Comparison of ENCODE assay signal across 21 cellular contexts in the genomic region with DNA sequence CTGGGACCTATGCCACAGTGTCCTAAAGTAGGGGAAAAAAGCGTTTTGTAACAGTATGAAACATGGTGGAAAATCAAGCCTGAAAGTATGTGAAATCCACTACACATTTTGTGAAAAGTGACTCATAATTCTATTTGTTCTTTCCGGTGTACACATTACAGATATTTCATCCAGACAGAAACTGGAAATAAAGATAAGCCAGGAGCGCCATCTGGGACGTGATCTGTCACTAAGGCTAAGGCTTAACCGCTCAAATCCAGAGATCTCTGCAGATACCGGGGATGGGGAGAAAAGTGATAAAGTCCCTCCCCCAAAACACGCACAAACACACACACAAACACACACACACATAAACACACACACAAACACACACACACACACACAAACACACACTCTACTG.
"Had no signal": no experiment of that assay in that cellular context is flagged by ENCODE, and none has a peak within 500 bp of the region (broad histone marks: within the 10 kb centered on the region; RNA-seq: fewer than 3 reads in every experiment).

No MANE protein-coding gene starts in this region.

- H3K4me1 ChIP-seq: left ventricle myocardium inferior, suprapubic skin, transverse colon, uterus had no signal

- H3K27ac ChIP-seq: dorsolateral prefrontal cortex, epithelial cell of prostate, left ventricle myocardium inferior, suprapubic skin, transverse colon, uterus had no signal

- H3K9me3 Mint-ChIP-seq: activated naive CD8-positive, alpha-beta T cell treated with anti-CD3 and anti-CD28 coated beads for 36 hours; activated T-helper 1 cell treated with anti-CD3 and anti-CD28 coated beads, Interleukin-12 subunit alpha, Interleukin-12 subunit beta, Interleukin-2, Interleukin-4 antibody, amounts not matched to agents 30 ng/mL and 10 ng/mL and 1 ng/mL, durations not matched to agents 14 hours and 24 hours and 36 hours; endodermal cell; stimulated activated naive CD8-positive, alpha-beta T cell treated with anti-CD3 and anti-CD28 coated beads, Interleukin-15, Interleukin-2, amounts not matched to agents 100 ng/mL and 50 ng/mL, for 24 hours had no signal

- H3K4me3 Mint-ChIP-seq: activated naive CD8-positive, alpha-beta T cell treated with anti-CD3 and anti-CD28 coated beads for 36 hours; activated T-helper 1 cell treated with anti-CD3 and anti-CD28 coated beads, Interleukin-12 subunit alpha, Interleukin-12 subunit beta, Interleukin-2, Interleukin-4 antibody, amounts not matched to agents 30 ng/mL and 10 ng/mL and 1 ng/mL, durations not matched to agents 14 hours and 24 hours and 36 hours; endodermal cell; stimulated activated naive CD8-positive, alpha-beta T cell treated with anti-CD3 and anti-CD28 coated beads, Interleukin-15, Interleukin-2, amounts not matched to agents 100 ng/mL and 50 ng/mL, for 24 hours had no signal

- H3K27ac Mint-ChIP-seq: activated naive CD8-positive, alpha-beta T cell treated with anti-CD3 and anti-CD28 coated beads for 36 hours; activated T-helper 1 cell treated with anti-CD3 and anti-CD28 coated beads, Interleukin-12 subunit alpha, Interleukin-12 subunit beta, Interleukin-2, Interleukin-4 antibody, amounts not matched to agents 30 ng/mL and 10 ng/mL and 1 ng/mL, durations not matched to agents 14 hours and 24 hours and 36 hours; endodermal cell; stimulated activated naive CD8-positive, alpha-beta T cell treated with anti-CD3 and anti-CD28 coated beads, Interleukin-15, Interleukin-2, amounts not matched to agents 100 ng/mL and 50 ng/mL, for 24 hours had no signal

- H3K27me3 ChIP-seq: uterus had no signal

- H3K4me3 ChIP-seq: dorsolateral prefrontal cortex, left ventricle myocardium inferior, suprapubic skin, transverse colon, uterus had no signal

- H3K4me1 Mint-ChIP-seq: activated naive CD8-positive, alpha-beta T cell treated with anti-CD3 and anti-CD28 coated beads for 36 hours had no signal

- H3K9me3 ChIP-seq: left ventricle myocardium inferior, suprapubic skin, transverse colon, uterus had no signal

- FAIRE-seq: colon, frontal cortex had no signal

- DNase-seq: activated CD4-positive, CD25-positive, alpha-beta regulatory T cell treated with anti-CD3 and anti-CD28 coated beads, Interleukin-2, amount 50 U/mL, for 72 hours; activated naive CD8-positive, alpha-beta T cell treated with anti-CD3 and anti-CD28 coated beads for 36 hours; activated T-cell treated with anti-CD3 and anti-CD28 coated beads for 4 hours; amygdala; endodermal cell; kidney glomerular epithelial cell; left ventricle myocardium inferior; mammary epithelial cell; occipital lobe; stimulated activated CD4-positive, alpha-beta T cell treated with anti-CD3 and anti-CD28 coated beads, Interleukin-2, amount 100 ng/mL, for 24 hours; T-helper 1 cell; T-helper 9 cell; transverse colon; uterus had no signal

- H3K36me3 Mint-ChIP-seq: activated naive CD8-positive, alpha-beta T cell treated with anti-CD3 and anti-CD28 coated beads for 36 hours had no signal

- H3K36me3 ChIP-seq: left ventricle myocardium inferior, suprapubic skin, transverse colon, uterus had no signal
